ENCODE assay signal across 33 cellular contexts in the genomic region with DNA sequence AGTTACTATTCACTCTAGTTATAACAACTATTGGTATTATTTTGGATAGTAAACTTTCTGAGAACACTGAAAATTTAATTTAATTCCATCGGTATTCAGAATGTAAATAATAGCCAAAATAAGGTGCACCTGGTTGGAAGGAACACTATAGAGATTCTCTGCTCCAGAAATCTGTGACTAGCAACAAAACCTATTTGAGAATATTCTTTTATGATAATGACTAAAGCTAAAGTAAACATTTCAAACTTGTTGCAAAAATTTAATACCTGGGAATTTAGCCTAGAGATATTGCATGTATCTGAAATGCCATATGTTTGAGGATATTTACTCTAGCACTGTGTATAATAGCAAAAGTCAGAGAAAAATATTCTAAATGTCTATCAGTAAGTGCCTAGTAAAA.
DNase-seq lines count a peak whose midpoint lies in the region; ATAC-seq and TF ChIP-seq lines count a peak whose summit lies in the region.
"Had no signal": no experiment of that assay in that cellular context is flagged by ENCODE, and none has a peak within 500 bp of the region (broad histone marks: within the 10 kb centered on the region; RNA-seq: fewer than 3 reads in every experiment).

No MANE protein-coding gene starts in this region.

- no peaks in the 10 kb centered on the region for H4K20me1 ChIP-seq in PC-3 (ENCODE audit: low read length)
- H4K20me1 ChIP-seq: BLaER1; BLaER1 treated with 17β-estradiol and CSF1 and Interleukin-3, amounts not matched to agents 10 nM and 100 nM had no signal

- intact Hi-C loops in PC-3 (cut with micrococcal nuclease) (loop anchor here (5.0 kb wide), 2 partner anchors 118 to 142 kb away; no protein-coding TSS in a partner anchor), Panc1 (cut with micrococcal nuclease; ENCODE audit: unreplicated experiment) (no loop called here), transverse colon (cut with DNase I; ENCODE audit: low total_unique reads) (no loop called here)

- H3K79me2 ChIP-seq in PC-3 (ENCODE audit: low read length), result no peaks in the 10 kb centered on the region

- in situ Hi-C loops in Panc1 (cut with HindIII; ENCODE audit: low pct_unique_long_range_greater_than_20kb, low sequenced_read_pairs) (no loop called here), transverse colon (cut with MboI; ENCODE audit: low pct_ligation_motif_present in 1 of 4, low pct_unique_long_range_greater_than_20kb in 1 of 4, low sequenced_read_pairs in 3 of 4) (no loop called here)

- TF ChIP-seq EP300 in transverse colon (IDR thresholded peaks at IDR 0.05; ENCODE audit: low read depth), result no peak

- H3K4me2 ChIP-seq in PC-3 (ENCODE audit: low read length), result peak overlapping the region; percentile 53; the same call in 1 of the 2 replicates
- H3K4me2 ChIP-seq: A549; BLaER1; BLaER1 treated with 17β-estradiol and CSF1 and Interleukin-3, amounts not matched to agents 10 nM and 100 nM had no signal

- no peak overlapping the region for H3K4me3 ChIP-seq in LNCaP clone FGC (ENCODE audit: low read depth, low read length)
- no peak overlapping the region for H3K4me3 ChIP-seq in PC-3 (ENCODE audit: low read length)
- no peak overlapping the region for H3K4me3 ChIP-seq in Panc1 (ENCODE audit: low read depth in 2 of 2, low read length in 2 of 2)
- no peak overlapping the region for H3K4me3 ChIP-seq in transverse colon
- H3K4me3 ChIP-seq: A549; BLaER1; BLaER1 treated with 17β-estradiol and CSF1 and Interleukin-3, amounts not matched to agents 10 nM and 100 nM had no signal

- peak overlapping the region; percentile 80 for H3K27ac ChIP-seq in PC-3 (ENCODE audit: low read length)
- peak overlapping the region; percentile 21; the same call in 1 of the 2 replicates for H3K27ac ChIP-seq in Panc1 (ENCODE audit: low read length)
- no peak overlapping the region for H3K27ac ChIP-seq in transverse colon
- H3K27ac ChIP-seq: 22Rv1; BLaER1; BLaER1 treated with 17β-estradiol and CSF1 and Interleukin-3, amounts not matched to agents 10 nM and 100 nM; C4-2B had no signal

- POLR2A ChIA-PET in PC-3 (lab: Charles Lee; ENCODE audit: unreplicated experiment), result no interaction called here
- POLR2A ChIA-PET in Panc1 (lab: Charles Lee), result no interaction called here

- CTCF ChIA-PET in PC-3 (lab: Charles Lee), result no interaction called here
- CTCF ChIA-PET in Panc1 (lab: Charles Lee), result no interaction called here

- 92 to 93% methylated on average over 1 of the region's 1 CpG for WGBS in transverse colon (ENCODE audit: low coverage in 1 of 2), 2 donors

- no peaks in the 10 kb centered on the region for H3K27me3 ChIP-seq in PC-3 (ENCODE audit: low read length)
- H3K27me3 ChIP-seq in Panc1 (ENCODE audit: control insufficient read depth, insufficient read depth, low read length), result no peaks in the 10 kb centered on the region
- no peaks in the 10 kb centered on the region for H3K27me3 ChIP-seq in transverse colon
- H3K27me3 ChIP-seq: BE2C; BLaER1; BLaER1 treated with 17β-estradiol and CSF1 and Interleukin-3, amounts not matched to agents 10 nM and 100 nM had no signal

- DNase-seq in SIG-M5 treated with dmso at 0.1 percent for 504 hours (lab: John Stamatoyannopoulos, UW; ENCODE audit: unreplicated experiment) (peak; percentile 5), SIG-M5 (lab: John Stamatoyannopoulos, UW) (no peak), LNCaP clone FGC (ENCODE audit: low read depth) (peak; percentile 22), PC-3 (peak; percentile 68), Panc1 (ENCODE audit: low read depth, low spot score) (no peak), transverse colon (no peak), GF-D8 (lab: John Stamatoyannopoulos, UW) (no peak)
- DNase-seq: 8988T; ACHN; AML-193; BE2C; C1 segment of cervical spinal cord; Caco-2; Calu3; CD4-positive, alpha-beta memory T cell; CD4-positive, alpha-beta T cell; CD4-positive, CD25-positive, alpha-beta regulatory T cell; CD8-positive, alpha-beta memory T cell; CD8-positive, alpha-beta T cell; COR-L47; DMS 273 treated with DMSO at 0.1 percent for 48 hours; DMS153; DMS53; DMS79; DMS79 treated with DMSO at 0.1 percent for 48 hours; DND-41; EL had no signal

- H3K9me2 ChIP-seq in PC-3 (replicated peaks; ENCODE audit: low read length), result no peaks in the 10 kb centered on the region

- peak overlapping the region; percentile 59; the same call in 1 of the 2 replicates for H3K9ac ChIP-seq in PC-3 (ENCODE audit: low read length)
- H3K9ac ChIP-seq: BLaER1; BLaER1 treated with 17β-estradiol and CSF1 and Interleukin-3, amounts not matched to agents 10 nM and 100 nM had no signal

- BruUV-seq in PC-3 (replicated peaks; lab: Mats Ljungman, UMichigan) (no TSS peak), Panc1 (replicated peaks; lab: Mats Ljungman, UMichigan) (no TSS peak)

- H3K4me1 ChIP-seq in PC-3 (ENCODE audit: insufficient read depth, low read length) (peaks cover 57% of the 10 kb centered on the region), Panc1 (ENCODE audit: control insufficient read depth, insufficient read depth, low read length) (no peaks in the 10 kb centered on the region), transverse colon (no peaks in the 10 kb centered on the region)
- H3K4me1 ChIP-seq: BE2C; BLaER1; BLaER1 treated with 17β-estradiol and CSF1 and Interleukin-3, amounts not matched to agents 10 nM and 100 nM; Caco-2 had no signal

- H3F3A ChIP-seq in PC-3 (ENCODE audit: low read length, unreplicated experiment), result no peaks in the 10 kb centered on the region

- no peak overlapping the region for H2AFZ ChIP-seq in PC-3 (ENCODE audit: low read length)

- ATAC-seq in PC-3, result peak; percentile 88
- no peak for ATAC-seq in Panc1
- no peak for ATAC-seq in esophagus mucosa
- ATAC-seq: A549; CD8-positive, alpha-beta T cell had no signal

- no peak for TF ChIP-seq CTCF in LNCaP clone FGC (IDR thresholded peaks at IDR 0.05; ENCODE audit: control insufficient read depth, extremely low read depth, insufficient read depth)
- no peak for TF ChIP-seq CTCF in PC-3 (conservative IDR thresholded peaks at IDR 0.05; ENCODE audit: low read depth, low read length)
- TF ChIP-seq CTCF in Panc1 (IDR thresholded peaks at IDR 0.05), result no peak
- TF ChIP-seq CTCF in transverse colon (IDR thresholded peaks at IDR 0.05), result no peak

- H3K36me3 ChIP-seq in PC-3 (ENCODE audit: low read depth, low read length) (no peaks in the 10 kb centered on the region), Panc1 (ENCODE audit: control insufficient read depth, insufficient read depth, low read length) (no peaks in the 10 kb centered on the region), transverse colon (no peaks in the 10 kb centered on the region)
- H3K36me3 ChIP-seq: BE2C; BLaER1; BLaER1 treated with 17β-estradiol and CSF1 and Interleukin-3, amounts not matched to agents 10 nM and 100 nM had no signal

- no peaks in the 10 kb centered on the region for H3K9me3 ChIP-seq in PC-3 (ENCODE audit: low read length)
- no peaks in the 10 kb centered on the region for H3K9me3 ChIP-seq in Panc1 (ENCODE audit: control insufficient read depth, insufficient read depth, low read depth, low read length)
- no peaks in the 10 kb centered on the region for H3K9me3 ChIP-seq in transverse colon
- H3K9me3 ChIP-seq: A549; BE2C; BLaER1; BLaER1 treated with 17β-estradiol and CSF1 and Interleukin-3, amounts not matched to agents 10 nM and 100 nM; Caco-2 had no signal

- no peak for TF ChIP-seq POLR2A in transverse colon (IDR thresholded peaks at IDR 0.05)

Comparison
In these comparisons a context has a peak if more than half of its experiments do, and no peak if none do; other contexts are left out.
1. DNase-seq: peak in SIG-M5 treated with dmso at 0.1 percent for 504 hours (single experiment), LNCaP clone FGC (single experiment) and PC-3 (single experiment); none in SIG-M5 (single experiment), Panc1 (single experiment), transverse colon (single experiment) and GF-D8 (single experiment).
2. H3K27ac ChIP-seq: peak in PC-3 (single experiment) and Panc1 (single experiment); none in transverse colon (0 of 4).